35 cellular contexts compared by ENCODE assay signal in the genomic region with DNA sequence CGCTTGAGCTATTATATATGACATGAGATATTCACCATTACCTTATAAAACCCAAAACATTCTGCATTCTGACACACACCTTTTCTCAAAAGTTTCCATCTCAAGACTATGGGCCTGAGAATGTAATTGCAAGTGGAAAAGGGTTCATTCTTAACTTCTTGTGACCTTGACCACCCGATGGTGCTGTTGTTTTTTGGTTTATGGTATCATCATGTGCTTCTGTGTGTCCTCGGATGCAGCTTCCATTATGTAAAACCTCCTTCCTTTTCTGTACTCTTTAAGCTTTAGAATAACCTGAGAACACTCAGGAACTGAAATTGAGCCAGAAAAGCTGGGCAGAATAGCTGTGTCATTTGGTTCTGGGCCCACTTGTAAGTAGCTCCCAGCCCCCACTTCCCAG. TPM values are rescaled to one million over a fixed set of nuclear protein-coding genes. Genes with fewer than 3 reads are reported as not detected.
DNase-seq lines count a peak whose midpoint lies in the region; ATAC-seq, FAIRE-seq and TF ChIP-seq lines count a peak whose summit lies in the region.
"Had no signal": no experiment of that assay in that cellular context is flagged by ENCODE, and none has a peak within 500 bp of the region (broad histone marks: within the 10 kb centered on the region; RNA-seq: fewer than 3 reads in every experiment).

No MANE protein-coding gene starts in this region.

- H3K36me3 ChIP-seq in GM12878 (ENCODE audit: control insufficient read depth in 2 of 2, insufficient read depth in 2 of 2, low read length in 1 of 2), result no peaks in the 10 kb centered on the region; a peak in 1 of 4 replicates
- no peaks in the 10 kb centered on the region for H3K36me3 ChIP-seq in tibial artery
- no peaks in the 10 kb centered on the region for H3K36me3 ChIP-seq in neuronal stem cell (replicated peaks in 1 of 2; ENCODE audit: control insufficient read depth in 2 of 2, insufficient read depth in 2 of 2, low read length in 2 of 2)
- H3K36me3 ChIP-seq: suprapubic skin, upper lobe of right lung had no signal

- H2BK5ac ChIP-seq in neuronal stem cell (ENCODE audit: low read length), result no peak overlapping the region

- RAD21 ChIA-PET in GM12878 (lab: Charles Lee; ENCODE audit: unreplicated experiment), result no interaction called here

- no peak overlapping the region for H3K4me3 ChIP-seq in GM12878
- H3K4me3 ChIP-seq in tibial artery, result no peak overlapping the region
- no peak overlapping the region for H3K4me3 ChIP-seq in neuronal stem cell (ENCODE audit: low read length in 2 of 2)
- H3K4me3 ChIP-seq: suprapubic skin, upper lobe of right lung had no signal

- H3K9me3 ChIP-seq in GM12878 (replicated peaks; ENCODE audit: control insufficient read depth, insufficient read depth, low read length), result peaks cover 2% of the 10 kb centered on the region; the same call in 1 of the 3 replicates
- H3K9me3 ChIP-seq in tibial artery, result peaks cover 0 to 5% (median 0%) of the 10 kb centered on the region in 3 donors
- H3K9me3 ChIP-seq in neuronal stem cell (replicated peaks in 1 of 2; ENCODE audit: control insufficient read depth in 2 of 2, insufficient read depth in 1 of 2, low read depth in 1 of 2, low read length in 2 of 2), result no peaks in the 10 kb centered on the region
- H3K9me3 ChIP-seq: suprapubic skin, upper lobe of right lung had no signal

- H3K23ac ChIP-seq in neuronal stem cell (ENCODE audit: low read depth, low read length, poor library complexity), result no peak overlapping the region

- no peak for FAIRE-seq in GM12878 (lab: Jason Lieb, UNC)
- FAIRE-seq: G401.6, TTC549 had no signal

- H3K14ac ChIP-seq in neuronal stem cell (ENCODE audit: low read length), result no peak overlapping the region

- no peaks in the 10 kb centered on the region for H3K79me1 ChIP-seq in neuronal stem cell (ENCODE audit: low read depth, low read length)

- peak; percentile 74 for ATAC-seq in GM18873 (IDR thresholded peaks at IDR 0.05; ENCODE audit: low FRiP score, unreplicated experiment)
- ATAC-seq in HG02870 (IDR thresholded peaks at IDR 0.05; ENCODE audit: unreplicated experiment), result peak; percentile 76
- no peak for ATAC-seq in GM12878
- ATAC-seq: left colon; natural killer cell treated with Interleukin-12 subunit alpha and Interleukin-12 subunit beta and Interleukin-15 and Interleukin-18, amount 100 ng/mL, for 72 hours; stimulated activated naive B cell treated with anti-CD40 and anti-IgM and Interleukin-4, amounts not matched to agents 10 μg/mL and 1 μg/mL and 100 μg/mL, for 72 hours; T-helper 17 cell; upper lobe of right lung had no signal

- no peaks in the 10 kb centered on the region for H4K20me1 ChIP-seq in GM12878 (ENCODE audit: control insufficient read depth, insufficient read depth)

- H3K9ac ChIP-seq in GM12878 (ENCODE audit: control insufficient read depth, insufficient read depth, low read length) (no peak overlapping the region), neuronal stem cell (ENCODE audit: low read depth, low read length, poor library complexity) (no peak overlapping the region)
- H3K9ac ChIP-seq: KMS-11 had no signal

- no peak overlapping the region for H2AK5ac ChIP-seq in neuronal stem cell (ENCODE audit: low read depth, low read length)

- no peaks in the 10 kb centered on the region for H3K79me2 ChIP-seq in GM12878 (ENCODE audit: control insufficient read depth, insufficient read depth, low read length)

- H4K91ac ChIP-seq in neuronal stem cell (ENCODE audit: low read depth, low read length, poor library complexity), result no peak overlapping the region

- H3K4me1 ChIP-seq in GM12878 (ENCODE audit: control insufficient read depth, insufficient read depth, low read length) (no peaks in the 10 kb centered on the region), tibial artery (peaks cover 0 to 19% (median 9%) of the 10 kb centered on the region in 4 donors), neuronal stem cell (ENCODE audit: control insufficient read depth in 2 of 2, insufficient read depth in 1 of 2, low read depth in 1 of 2, low read length in 2 of 2) (peaks cover 0 to 4% of the 10 kb centered on the region in 2 donors)
- H3K4me1 ChIP-seq: suprapubic skin, upper lobe of right lung had no signal

- no peak overlapping the region for H3K4me2 ChIP-seq in GM12878 (ENCODE audit: control insufficient read depth, insufficient read depth)
- H3K4me2 ChIP-seq in neuronal stem cell (ENCODE audit: insufficient read depth, low read length, poor library complexity, severe bottlenecking), result no peak overlapping the region
- H3K4me2 ChIP-seq: KMS-11 had no signal

- 74% methylated on average over 3 of the region's 3 CpGs for WGBS in GM12878 (ENCODE audit: insufficient coverage, insufficient replicate concordance, low lambda C conversion rate, missing lambda C conversion rate)
- WGBS in neuronal stem cell (ENCODE audit: extremely low coverage in 2 of 2, insufficient read length in 2 of 2, insufficient replicate concordance in 1 of 2), 2 donors, result no CpG with 5 or more reads among the region's 3 CpGs

- H3K27me3 ChIP-seq in GM12878 (replicated peaks in 1 of 2; ENCODE audit: control insufficient read depth in 2 of 2, insufficient read depth in 2 of 2, low read length in 1 of 2), result no peaks in the 10 kb centered on the region
- no peaks in the 10 kb centered on the region for H3K27me3 ChIP-seq in tibial artery
- H3K27me3 ChIP-seq in neuronal stem cell (ENCODE audit: control insufficient read depth in 3 of 3, insufficient read depth in 3 of 3, low read depth in 1 of 3, low read length in 3 of 3), result no peaks in the 10 kb centered on the region
- H3K27me3 ChIP-seq: suprapubic skin, upper lobe of right lung had no signal

- H3K27ac ChIP-seq in GM12878 (ENCODE audit: control insufficient read depth, insufficient read depth), result no peak overlapping the region
- no peak overlapping the region for H3K27ac ChIP-seq in tibial artery
- no peak overlapping the region for H3K27ac ChIP-seq in neuronal stem cell (replicated peaks; ENCODE audit: low read length)
- H3K27ac ChIP-seq: KMS-11, suprapubic skin, upper lobe of right lung had no signal

- TF ChIP-seq CTCF in GM12873 (IDR thresholded peaks at IDR 0.05; ENCODE audit: insufficient read depth, low read depth, low read length, missing control alignments) (peak; percentile 15), GM12878 (IDR thresholded peaks at IDR 0.05 in 2 of 3, conservative IDR thresholded peaks at IDR 0.05 in 1 of 3; ENCODE audit: control insufficient read depth in 2 of 3, extremely low read depth in 1 of 3, insufficient read depth in 1 of 3, low read depth in 3 of 3, low read length in 3 of 3) (no peak), tibial artery (IDR thresholded peaks at IDR 0.05) (no peak)

- SMC1A ChIA-PET in GM12878 (lab: Charles Lee; ENCODE audit: uncharacterized antibody, unreplicated experiment), result interaction anchor here (1.2 to 2.7 kb wide), 2 partner anchors 10 to 18 kb away, joined by 3 to 9 read pairs; no protein-coding TSS in a partner anchor

- TF ChIP-seq POLR2A in GM12878 (IDR thresholded peaks at IDR 0.05; ENCODE audit: low read depth, low read length), result no peak

- no peak overlapping the region for H2BK12ac ChIP-seq in neuronal stem cell (ENCODE audit: low read length)

- no peak for TF ChIP-seq EP300 in GM12878 (IDR thresholded peaks at IDR 0.05; ENCODE audit: borderline replicate concordance in 1 of 2, control insufficient read depth in 1 of 2, low read depth in 2 of 2, low read length in 2 of 2)

- no peak overlapping the region for H2BK120ac ChIP-seq in neuronal stem cell (ENCODE audit: low read depth, low read length)

- TF ChIP-seq RAD21 in GM12878 (IDR thresholded peaks at IDR 0.05; ENCODE audit: insufficient read depth, low read depth, low read length), result 0 out of 2 replicates have a peak, but pooled peaks have one; percentile 14

- DNase-seq in GM12878 (ENCODE audit: low read depth, low spot score), result no peak
- DNase-seq in tibial artery, result no peak
- no peak for DNase-seq in activated T-cell treated with anti-CD3 and anti-CD28 coated beads, Interleukin-2, amount 50 U/mL, for 48 hours
- DNase-seq in neuronal stem cell (ENCODE audit: low spot score), result no peak
- DNase-seq in OCI-M2 (lab: John Stamatoyannopoulos, UW; ENCODE audit: unreplicated experiment), result no peak
- DNase-seq: activated CD4-positive, CD25-positive, alpha-beta regulatory T cell; activated gamma-delta T cell treated with Interleukin-2 at 50 U/mL for 16 hours; activated naive CD8-positive, alpha-beta T cell treated with anti-CD3 and anti-CD28 coated beads, Interleukin-2, amount 10 ng/mL, durations not matched to agents 7 days and 5 days; activated T-cell treated with anti-CD3 and anti-CD28 coated beads, Interleukin-2, amount 50 U/mL, for 24 hours; aorta; C1 segment of cervical spinal cord; COR-L47; cortex of kidney; effector memory CD4-positive, alpha-beta T cell; GOT3; HFFc6; left colon; mammary epithelial cell; MM.1S; NCI-H1436; NCI-H446 treated with DMSO at 0.1 percent for 48 hours; NK-92 treated with Interleukin-12 subunit alpha and Interleukin-12 subunit beta, amount 100 ng/mL, for 24 hours; Right ventricle myocardium superior; stimulated activated CD4-positive, alpha-beta T cell treated with anti-CD3 and anti-CD28 coated beads, Interleukin-15, amount 100 ng/mL, for 24 hours; stimulated activated naive B cell treated with anti-CD40 and anti-IgM and Interleukin-4, amounts not matched to agents 10 μg/mL and 1 μg/mL and 100 μg/mL, for 72 hours; T-helper 17 cell; upper lobe of right lung had no signal

- no peak overlapping the region for H2AFZ ChIP-seq in GM12878 (ENCODE audit: control insufficient read depth, low read depth, low read length)
- no peak overlapping the region for H2AFZ ChIP-seq in neuronal stem cell (ENCODE audit: low read length)

- no peak overlapping the region for H2BK15ac ChIP-seq in neuronal stem cell (ENCODE audit: low read length)

- no TSS peak for BruUV-seq in GM12878 (replicated peaks; lab: Mats Ljungman, UMichigan)

- in situ Hi-C loops in GM12878 (cut with MboI), result no loop called here

- intact Hi-C loops in GM12878 (cut with micrococcal nuclease; ENCODE audit: unreplicated experiment), result no loop called here
- intact Hi-C loops in tibial artery (cut with DNase I; ENCODE audit: low total_unique reads), result no loop called here

- POLR2A ChIA-PET in GM12878 (lab: Charles Lee), result no interaction called here

- H4K8ac ChIP-seq in neuronal stem cell (ENCODE audit: low read depth, low read length), result no peak overlapping the region

- CTCF ChIA-PET in GM12878 (lab: Yijun Ruan, JAX), result interaction anchor here (1.0 to 1.2 kb wide), 2 partner anchors 25 to 28 kb away, joined by 3 to 5 read pairs; no protein-coding TSS in a partner anchor

- no peak overlapping the region for H3K4ac ChIP-seq in neuronal stem cell (ENCODE audit: low read length)

- no peak overlapping the region for H3K18ac ChIP-seq in neuronal stem cell (ENCODE audit: low read length)

RNA-seq across cellular contexts. Expression of a gene that starts 16.2 kb away (rescaled TPM):
- 37.5 and 37.8 TPM in 2 replicates for total RNA-seq in GM12878 (2013; cell fraction: nucleolus; rRNA removed)
- total RNA-seq in GM12878 (2014; rRNA removed) (30.8 and 33.5 TPM in 2 replicates), GM12878 (2014; rRNA removed; fragmentation: Illumina TruSeq; extraction: Trizol) (35.6 and 38.6 TPM in 2 replicates), GM12878 (2021) (51.6 and 58.6 TPM in 2 replicates)
- polyA plus RNA-seq in GM12878 (2011; ENCODE audit: low read depth), result 29.9 TPM
- polyA plus RNA-seq in GM12878 (2011; rRNA removed) (81.2 and 89.2 TPM in 2 replicates), GM12878 (2014; fragmentation: Illumina TruSeq; extraction: Trizol) (61.2 and 62.5 TPM in 2 replicates), GM12878 (2014; fragmentation: Nextera tagmentation; extraction: Ambion mirVana) (10 to 100 TPM; 68.9 to 83.5 TPM), GM12878 (2014; rRNA removed) (46.3 and 58.9 TPM in 2 replicates), GM12878 (2016; fragmentation: Nextera tagmentation; extraction: Ambion mirVana) (10 to 100 TPM; 61.0 to 64.7 TPM)
- polyA plus RNA-seq in GM12878 (2011; cell fraction: cytosol; rRNA removed), result 61.1 and 61.2 TPM in 2 replicates
- polyA plus RNA-seq in GM12878 (2011; cell fraction: nucleus; rRNA removed), result 32.2 and 34.9 TPM in 2 replicates
- 35.7 and 40.1 TPM in 2 replicates for polyA plus RNA-seq in GM12878 (2012)
- polyA minus RNA-seq in GM12878 (2011; rRNA and poly(A)+ RNA removed), result 69.1 and 71.5 TPM in 2 replicates
- 14.2 and 20.7 TPM in 2 replicates for polyA minus RNA-seq in GM12878 (2011; cell fraction: cytosol; rRNA and poly(A)+ RNA removed)
- 23.2 and 33.6 TPM in 2 replicates for polyA minus RNA-seq in GM12878 (2011; cell fraction: nucleus; rRNA and poly(A)+ RNA removed)
- polyA plus RNA-seq in neuronal stem cell (2013, experiment 1 of 2), result 27.8 TPM
- 26.9 TPM for polyA plus RNA-seq in neuronal stem cell (2013, experiment 2 of 2)

RNA-seq across cellular contexts. Expression of a gene that starts 16.7 kb away (rescaled TPM):
- total RNA-seq in GM12878 (2013; cell fraction: nucleolus; rRNA removed), result 41.8 and 44.8 TPM in 2 replicates
- total RNA-seq in GM12878 (2014; rRNA removed), result 4.6 and 4.8 TPM in 2 replicates
- total RNA-seq in GM12878 (2014; rRNA removed; fragmentation: Illumina TruSeq; extraction: Trizol), result 5.1 and 5.3 TPM in 2 replicates
- total RNA-seq in GM12878 (2021), result 5.3 and 6.1 TPM in 2 replicates
- polyA plus RNA-seq in GM12878 (2011; ENCODE audit: low read depth), result 8.9 TPM
- 19.4 and 19.6 TPM in 2 replicates for polyA plus RNA-seq in GM12878 (2011; rRNA removed)
- polyA plus RNA-seq in GM12878 (2011; cell fraction: cytosol; rRNA removed), result 14.9 and 16.4 TPM in 2 replicates
- polyA plus RNA-seq in GM12878 (2011; cell fraction: nucleus; rRNA removed), result 11.4 and 13.1 TPM in 2 replicates
- 7.6 and 10.6 TPM in 2 replicates for polyA plus RNA-seq in GM12878 (2012)
- 7.0 and 7.2 TPM in 2 replicates for polyA plus RNA-seq in GM12878 (2014; fragmentation: Illumina TruSeq; extraction: Trizol)
- 1 to 10 TPM; 1.6 to 1.7 TPM for polyA plus RNA-seq in GM12878 (2014; fragmentation: Nextera tagmentation; extraction: Ambion mirVana)
- 2.4 and 3.2 TPM in 2 replicates for polyA plus RNA-seq in GM12878 (2014; rRNA removed)
- polyA plus RNA-seq in GM12878 (2016; fragmentation: Nextera tagmentation; extraction: Ambion mirVana), result 1 to 10 TPM; 3.4 to 4.8 TPM
- polyA minus RNA-seq in GM12878 (2011; rRNA and poly(A)+ RNA removed), result 43.4 and 45.0 TPM in 2 replicates
- 11.5 and 12.5 TPM in 2 replicates for polyA minus RNA-seq in GM12878 (2011; cell fraction: cytosol; rRNA and poly(A)+ RNA removed)
- 16.2 and 23.8 TPM in 2 replicates for polyA minus RNA-seq in GM12878 (2011; cell fraction: nucleus; rRNA and poly(A)+ RNA removed)
- 0.43 TPM for polyA plus RNA-seq in neuronal stem cell (2013, experiment 1 of 2)
- polyA plus RNA-seq in neuronal stem cell (2013, experiment 2 of 2), result 0.46 TPM
